31 cellular contexts compared by ENCODE assay signal in the genomic region with DNA sequence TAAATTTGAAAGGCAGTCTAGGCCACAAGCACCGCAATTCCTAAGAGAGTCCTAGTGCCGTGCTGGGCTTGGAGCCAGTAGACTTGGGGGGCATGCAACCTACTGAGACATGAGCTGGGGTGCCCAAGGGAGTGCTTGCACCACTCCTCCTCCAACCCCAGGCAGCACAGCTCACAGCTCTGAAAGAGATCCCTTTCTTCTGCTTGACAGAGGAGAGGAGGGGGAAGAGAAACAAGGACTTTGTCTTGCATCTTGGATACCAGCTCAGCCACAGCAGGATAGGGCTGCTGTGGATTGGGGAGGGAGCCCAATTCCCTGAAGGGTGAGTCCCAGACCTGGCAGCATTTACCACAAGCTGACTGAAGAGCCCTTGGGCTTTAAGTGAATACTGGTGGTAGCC.
"Had no signal": no experiment of that assay in that cellular context is flagged by ENCODE, and none has a peak within 500 bp of the region (broad histone marks: within the 10 kb centered on the region; RNA-seq: fewer than 3 reads in every experiment).

No MANE protein-coding gene starts in this region.

- H3K4me1 Mint-ChIP-seq: activated CD4-positive, alpha-beta memory T cell treated with anti-CD3 and anti-CD28 coated beads, Interleukin-2, amount 10 ng/mL, durations not matched to agents 7 days and 5 days; activated CD4-positive, alpha-beta T cell treated with anti-CD3 and anti-CD28 coated beads, Interleukin-2, amount 10 ng/mL, durations not matched to agents 7 days and 5 days; activated naive CD4-positive, alpha-beta T cell treated with anti-CD3 and anti-CD28 coated beads, Interleukin-2, amount 10 ng/mL, durations not matched to agents 7 days and 5 days; activated naive CD8-positive, alpha-beta T cell treated with anti-CD3 and anti-CD28 coated beads, Interleukin-2, amount 10 ng/mL, durations not matched to agents 7 days and 5 days had no signal

- H3K4me3 ChIP-seq: ascending aorta, breast epithelium, cardiac muscle cell, colonic mucosa had no signal

- H3K27ac Mint-ChIP-seq: activated CD4-positive, alpha-beta memory T cell treated with anti-CD3 and anti-CD28 coated beads, Interleukin-2, amount 10 ng/mL, durations not matched to agents 7 days and 5 days; activated CD4-positive, alpha-beta T cell treated with anti-CD3 and anti-CD28 coated beads, Interleukin-2, amount 10 ng/mL, durations not matched to agents 7 days and 5 days; activated naive CD4-positive, alpha-beta T cell treated with anti-CD3 and anti-CD28 coated beads, Interleukin-2, amount 10 ng/mL, durations not matched to agents 7 days and 5 days; activated naive CD4-positive, alpha-beta T cell treated with anti-CD3 and anti-CD28 coated beads, Interleukin-2, amount 50 U/mL, for 72 hours; activated naive CD8-positive, alpha-beta T cell treated with anti-CD3 and anti-CD28 coated beads, Interleukin-2, amount 10 ng/mL, durations not matched to agents 7 days and 5 days; activated T-cell treated with anti-CD3 and anti-CD28 coated beads, Interleukin-2, amount 50 U/mL, for 72 hours; brain; T-helper 17 cell; T-helper 2 cell treated with Interferon-gamma antibody and Interleukin-4, amounts not matched to agents 5 μg/mL and 100 μg/mL, for 36 hours; WTC11 had no signal

- H3K36me3 ChIP-seq: breast epithelium, colonic mucosa had no signal

- H3K27me3 Mint-ChIP-seq: activated CD4-positive, alpha-beta memory T cell treated with anti-CD3 and anti-CD28 coated beads, Interleukin-2, amount 10 ng/mL, durations not matched to agents 7 days and 5 days; activated CD4-positive, alpha-beta T cell treated with anti-CD3 and anti-CD28 coated beads, Interleukin-2, amount 10 ng/mL, durations not matched to agents 7 days and 5 days; activated naive CD4-positive, alpha-beta T cell treated with anti-CD3 and anti-CD28 coated beads, Interleukin-2, amount 10 ng/mL, durations not matched to agents 7 days and 5 days; activated naive CD8-positive, alpha-beta T cell treated with anti-CD3 and anti-CD28 coated beads, Interleukin-2, amount 10 ng/mL, durations not matched to agents 7 days and 5 days; activated T-cell treated with anti-CD3 and anti-CD28 coated beads, Interleukin-2, amount 50 U/mL, for 24 hours; T-helper 17 cell had no signal

- H3K4me3 Mint-ChIP-seq: activated CD4-positive, alpha-beta memory T cell treated with anti-CD3 and anti-CD28 coated beads, Interleukin-2, amount 10 ng/mL, durations not matched to agents 7 days and 5 days; activated CD4-positive, alpha-beta T cell treated with anti-CD3 and anti-CD28 coated beads, Interleukin-2, amount 10 ng/mL, durations not matched to agents 7 days and 5 days; activated naive CD4-positive, alpha-beta T cell treated with anti-CD3 and anti-CD28 coated beads, Interleukin-2, amount 10 ng/mL, durations not matched to agents 7 days and 5 days; activated naive CD8-positive, alpha-beta T cell treated with anti-CD3 and anti-CD28 coated beads, Interleukin-2, amount 10 ng/mL, durations not matched to agents 7 days and 5 days; activated T-cell treated with anti-CD3 and anti-CD28 coated beads, Interleukin-2, amount 50 U/mL, for 24 hours; activated T-cell treated with anti-CD3 and anti-CD28 coated beads, Interleukin-2, amount 50 U/mL, for 72 hours; brain; T-helper 17 cell; T-helper 2 cell treated with Interferon-gamma antibody and Interleukin-4, amounts not matched to agents 5 μg/mL and 100 μg/mL, for 36 hours; WTC11 had no signal

- ATAC-seq: activated naive CD4-positive, alpha-beta T cell treated with anti-CD3 and anti-CD28 coated beads, Interleukin-2, amount 50 U/mL, for 72 hours; activated T-cell treated with anti-CD3 and anti-CD28 coated beads, Interleukin-2, amount 50 U/mL, for 72 hours; T-helper 17 cell; WTC11 had no signal

- H3K27ac ChIP-seq: ascending aorta, breast epithelium, cardiac muscle cell, colonic mucosa, epithelial cell of prostate, VCaP had no signal

- H3K4me1 ChIP-seq: ascending aorta, breast epithelium, colonic mucosa had no signal

- H3K27me3 ChIP-seq: ascending aorta, breast epithelium, cardiac muscle cell, colonic mucosa had no signal

- DNase-seq: activated CD4-positive, alpha-beta memory T cell treated with anti-CD3 and anti-CD28 coated beads, Interleukin-2, amount 10 ng/mL, durations not matched to agents 7 days and 5 days; activated CD4-positive, alpha-beta T cell treated with anti-CD3 and anti-CD28 coated beads for 1 hour; activated CD4-positive, alpha-beta T cell treated with anti-CD3 and anti-CD28 coated beads for 4 hours; activated CD4-positive, alpha-beta T cell treated with anti-CD3 and anti-CD28 coated beads, Interleukin-2, amount 10 ng/mL, durations not matched to agents 7 days and 5 days; activated CD4-positive, alpha-beta T cell treated with anti-CD3 and anti-CD28 coated beads, Interleukin-2, amount 50 U/mL, for 4 hours; activated CD8-positive, alpha-beta memory T cell treated with anti-CD3 and anti-CD28 coated beads, Interleukin-2, amount 50 U/mL, for 48 hours; activated gamma-delta T cell; activated naive CD4-positive, alpha-beta T cell; activated naive CD4-positive, alpha-beta T cell treated with anti-CD3 and anti-CD28 coated beads, Interleukin-2, amount 10 ng/mL, durations not matched to agents 7 days and 5 days; activated naive CD8-positive, alpha-beta T cell treated with anti-CD3 and anti-CD28 coated beads, Interleukin-2, amount 10 ng/mL, durations not matched to agents 7 days and 5 days; activated T-cell treated with anti-CD3 and anti-CD28 coated beads for 4 hours; activated T-cell treated with anti-CD3 and anti-CD28 coated beads, Interleukin-2, amount 50 U/mL, for 24 hours; activated T-cell treated with anti-CD3 and anti-CD28 coated beads, Interleukin-2, amount 50 U/mL, for 72 hours; central memory CD4-positive, alpha-beta T cell; cerebellar nuclear complex; colonic mucosa; effector CD8-positive, alpha-beta T cell; foreskin fibroblast; head of caudate nucleus; T-helper 1 cell; T-helper 17 cell; T1000 had no signal

- H3K9me3 ChIP-seq: ascending aorta, breast epithelium, colonic mucosa had no signal

- H3K36me3 Mint-ChIP-seq: WTC11 had no signal
